Comparison of ENCODE assay signal across 20 cellular contexts in the genomic region with DNA sequence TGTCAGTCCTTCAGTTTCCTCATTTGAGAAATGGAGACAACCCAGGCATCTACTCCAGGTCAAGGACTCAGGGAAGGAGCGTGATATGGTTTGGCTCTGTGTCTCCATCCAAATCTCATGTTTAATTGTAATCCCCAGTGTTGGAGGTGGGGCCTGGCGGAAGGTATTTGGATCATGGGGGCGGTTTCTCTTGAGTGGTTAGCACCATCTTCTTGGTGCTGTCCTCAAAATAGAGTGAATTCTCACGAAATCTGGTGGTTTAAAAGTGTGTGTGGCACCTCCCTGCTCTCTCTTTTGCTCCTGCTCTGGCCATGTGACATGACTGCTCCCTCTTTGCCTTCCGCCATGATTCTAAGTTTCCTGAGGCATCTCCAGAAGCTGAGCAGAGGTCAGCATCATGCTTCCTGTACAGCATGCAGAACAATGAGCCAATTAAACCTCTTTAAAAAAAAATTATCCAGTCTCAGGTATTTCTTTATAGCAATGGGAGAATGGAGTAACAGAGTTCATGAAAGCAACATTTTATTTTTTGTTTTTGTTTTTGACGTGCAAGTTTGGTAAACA. TPM values are rescaled to one million over a fixed set of nuclear protein-coding genes. Genes with fewer than 3 reads are reported as not detected.
DNase-seq lines count a peak whose midpoint lies in the region; ATAC-seq and TF ChIP-seq lines count a peak whose summit lies in the region.
"Had no signal": no experiment of that assay in that cellular context is flagged by ENCODE, and none has a peak within 500 bp of the region (broad histone marks: within the 10 kb centered on the region; RNA-seq: fewer than 3 reads in every experiment).

No MANE protein-coding gene starts in this region.

- peak overlapping the region in 7 of 11 experiments; percentile 24 to 89 (median 77); a peak in 11 of 22 replicates for H3K27ac ChIP-seq in BLaER1 treated with 17β-estradiol and CSF1 and Interleukin-3, amounts not matched to agents 10 nM and 100 nM
- H3K27ac ChIP-seq in SU-DHL-6 (ENCODE audit: low read depth, low read length) = peak overlapping the region; percentile 98
- no peak overlapping the region for H3K27ac ChIP-seq in colonic mucosa
- H3K27ac ChIP-seq: SJCRH30 had no signal

- H3K4me3 ChIP-seq in BLaER1 treated with 17β-estradiol and CSF1 and Interleukin-3, amounts not matched to agents 10 nM and 100 nM = no peak overlapping the region
- H3K4me3 ChIP-seq in SU-DHL-6 (ENCODE audit: insufficient read depth, low read length, poor library complexity, severe bottlenecking) = peak overlapping the region; percentile 36
- H3K4me3 ChIP-seq in colonic mucosa = no peak overlapping the region
- H3K4me3 ChIP-seq: SJCRH30 had no signal

- no peaks in the 10 kb centered on the region for H3K36me3 Mint-ChIP-seq in memory B cell
- no peaks in the 10 kb centered on the region for H3K36me3 Mint-ChIP-seq in activated T-helper 17 cell treated with anti-CD3 and anti-CD28 coated beads, Interleukin-2, amount 50 U/mL, for 72 hours (ENCODE audit: low read depth)
- no peaks in the 10 kb centered on the region for H3K36me3 Mint-ChIP-seq in activated naive CD8-positive, alpha-beta T cell treated with anti-CD3 and anti-CD28 coated beads, Interleukin-2, amount 50 U/mL, for 24 hours (ENCODE audit: low read depth)
- H3K36me3 Mint-ChIP-seq: CD4-positive, alpha-beta memory T cell had no signal

- no peak overlapping the region for H2AFZ ChIP-seq in SU-DHL-6 (ENCODE audit: low read depth, low read length, severe bottlenecking)

- H3K27ac Mint-ChIP-seq in memory B cell = peak overlapping the region; percentile 83
- no peak overlapping the region for H3K27ac Mint-ChIP-seq in activated T-helper 17 cell treated with anti-CD3 and anti-CD28 coated beads, Interleukin-2, amount 50 U/mL, for 72 hours
- no peak overlapping the region for H3K27ac Mint-ChIP-seq in activated naive CD8-positive, alpha-beta T cell treated with anti-CD3 and anti-CD28 coated beads, Interleukin-2, amount 50 U/mL, for 24 hours
- H3K27ac Mint-ChIP-seq: CD4-positive, alpha-beta memory T cell; H9 had no signal

- H3K27me3 ChIP-seq in BLaER1 treated with 17β-estradiol and CSF1 and Interleukin-3, amounts not matched to agents 10 nM and 100 nM = no peaks in the 10 kb centered on the region
- H3K27me3 ChIP-seq in SU-DHL-6 (ENCODE audit: low read length) = no peaks in the 10 kb centered on the region
- no peaks in the 10 kb centered on the region for H3K27me3 ChIP-seq in colonic mucosa
- H3K27me3 ChIP-seq: BE2C, SJCRH30 had no signal

- H3K9me3 Mint-ChIP-seq in memory B cell = no peaks in the 10 kb centered on the region
- H3K9me3 Mint-ChIP-seq in activated T-helper 17 cell treated with anti-CD3 and anti-CD28 coated beads, Interleukin-2, amount 50 U/mL, for 72 hours = no peaks in the 10 kb centered on the region
- H3K9me3 Mint-ChIP-seq in activated naive CD8-positive, alpha-beta T cell treated with anti-CD3 and anti-CD28 coated beads, Interleukin-2, amount 50 U/mL, for 24 hours = no peaks in the 10 kb centered on the region
- H3K9me3 Mint-ChIP-seq: CD4-positive, alpha-beta memory T cell; H9 had no signal

- DNase-seq in memory B cell (ENCODE audit: low spot score in 2 of 2) = no peak
- DNase-seq in colonic mucosa = no peak
- no peak for DNase-seq in activated naive CD8-positive, alpha-beta T cell treated with anti-CD3 and anti-CD28 coated beads, Interleukin-2, amount 50 U/mL, for 24 hours
- DNase-seq in NAMALWA (ENCODE audit: low spot score) = no peak
- DNase-seq: 8988T; BE2C; CD4-positive, alpha-beta memory T cell; DMS153; GF-D8; NCI-H1105 treated with DMSO at 0.1 percent for 48 hours; NCI-H1694 treated with DMSO at 0.1 percent for 48 hours; NCI-H2227 treated with DMSO at 0.1 percent for 48 hours; NCI-H524; NCI-H82; SJCRH30 had no signal

- ATAC-seq in GM21717 (IDR thresholded peaks at IDR 0.05; ENCODE audit: unreplicated experiment) (peak; percentile 3), memory B cell (ENCODE audit: low read depth) (no peak)
- no peak for ATAC-seq in activated T-helper 17 cell treated with anti-CD3 and anti-CD28 coated beads, Interleukin-2, amount 50 U/mL, for 72 hours (replicated peaks)
- ATAC-seq in activated naive CD8-positive, alpha-beta T cell treated with anti-CD3 and anti-CD28 coated beads, Interleukin-2, amount 50 U/mL, for 24 hours = no peak

- H3F3A ChIP-seq in SU-DHL-6 (ENCODE audit: insufficient read depth) = peaks cover 51% of the 10 kb centered on the region

- H3K4me2 ChIP-seq in BLaER1 treated with 17β-estradiol and CSF1 and Interleukin-3, amounts not matched to agents 10 nM and 100 nM = peak overlapping the region in 9 of 11 experiments; percentile 19 to 93 (median 77); a peak in 16 of 22 replicates
- peak overlapping the region; percentile 76 for H3K4me2 ChIP-seq in SU-DHL-6 (ENCODE audit: low read depth, low read length, poor library complexity, severe bottlenecking)

- no peaks in the 10 kb centered on the region for H3K79me2 ChIP-seq in SU-DHL-6 (ENCODE audit: insufficient read depth, low read length)

- peaks cover 0 to 11% (median 0%) of the 10 kb centered on the region in 11 experiments; a peak in 3 of 22 replicates for H3K9me3 ChIP-seq in BLaER1 treated with 17β-estradiol and CSF1 and Interleukin-3, amounts not matched to agents 10 nM and 100 nM (replicated peaks in 1 of 11)
- no peaks in the 10 kb centered on the region for H3K9me3 ChIP-seq in SU-DHL-6 (ENCODE audit: insufficient read depth, low read length)
- no peaks in the 10 kb centered on the region for H3K9me3 ChIP-seq in colonic mucosa
- H3K9me3 ChIP-seq: BE2C, SJCRH30 had no signal

- H3K36me3 ChIP-seq in BLaER1 treated with 17β-estradiol and CSF1 and Interleukin-3, amounts not matched to agents 10 nM and 100 nM = no peaks in the 10 kb centered on the region
- H3K36me3 ChIP-seq in SU-DHL-6 (ENCODE audit: low read length) (no peaks in the 10 kb centered on the region), colonic mucosa (no peaks in the 10 kb centered on the region)
- H3K36me3 ChIP-seq: BE2C, SJCRH30 had no signal

- H3K4me1 Mint-ChIP-seq in memory B cell = peaks cover 55% of the 10 kb centered on the region
- no peaks in the 10 kb centered on the region for H3K4me1 Mint-ChIP-seq in activated T-helper 17 cell treated with anti-CD3 and anti-CD28 coated beads, Interleukin-2, amount 50 U/mL, for 72 hours
- peaks cover 14% of the 10 kb centered on the region for H3K4me1 Mint-ChIP-seq in activated naive CD8-positive, alpha-beta T cell treated with anti-CD3 and anti-CD28 coated beads, Interleukin-2, amount 50 U/mL, for 24 hours
- H3K4me1 Mint-ChIP-seq: CD4-positive, alpha-beta memory T cell had no signal

- peaks cover 14 to 97% (median 74%) of the 10 kb centered on the region in 10 experiments; a peak in 19 of 20 replicates for H3K4me1 ChIP-seq in BLaER1 treated with 17β-estradiol and CSF1 and Interleukin-3, amounts not matched to agents 10 nM and 100 nM
- H3K4me1 ChIP-seq in colonic mucosa = no peaks in the 10 kb centered on the region
- H3K4me1 ChIP-seq: BE2C, SJCRH30 had no signal

- intact Hi-C loops in colonic mucosa (cut with DNase I) = no loop called here

- peak overlapping the region in 2 of 11 experiments; percentile 36; a peak in 2 of 22 replicates for H3K9ac ChIP-seq in BLaER1 treated with 17β-estradiol and CSF1 and Interleukin-3, amounts not matched to agents 10 nM and 100 nM
- H3K9ac ChIP-seq in SU-DHL-6 (ENCODE audit: low read length) = peak overlapping the region; percentile 53
- H3K9ac ChIP-seq in colonic mucosa (ENCODE audit: low read depth in 2 of 2, low read length in 2 of 2) = no peak overlapping the region

- no peaks in the 10 kb centered on the region for H3K27me3 Mint-ChIP-seq in memory B cell
- H3K27me3 Mint-ChIP-seq in activated T-helper 17 cell treated with anti-CD3 and anti-CD28 coated beads, Interleukin-2, amount 50 U/mL, for 72 hours = peaks cover 23% of the 10 kb centered on the region
- peaks cover 6% of the 10 kb centered on the region for H3K27me3 Mint-ChIP-seq in activated naive CD8-positive, alpha-beta T cell treated with anti-CD3 and anti-CD28 coated beads, Interleukin-2, amount 50 U/mL, for 24 hours

- no peaks in the 10 kb centered on the region for H3K9me2 ChIP-seq in SU-DHL-6 (replicated peaks; ENCODE audit: insufficient read depth, low read length)

- TF ChIP-seq CTCF in SU-DHL-6 (IDR thresholded peaks at IDR 0.05; ENCODE audit: insufficient read depth, low read length, poor library complexity, severe bottlenecking) = no peak
- TF ChIP-seq CTCF in colonic mucosa (IDR thresholded peaks at IDR 0.05) = no peak

- peak overlapping the region; percentile 24 for H3K4me3 Mint-ChIP-seq in memory B cell
- H3K4me3 Mint-ChIP-seq in activated T-helper 17 cell treated with anti-CD3 and anti-CD28 coated beads, Interleukin-2, amount 50 U/mL, for 72 hours = no peak overlapping the region
- no peak overlapping the region for H3K4me3 Mint-ChIP-seq in activated naive CD8-positive, alpha-beta T cell treated with anti-CD3 and anti-CD28 coated beads, Interleukin-2, amount 50 U/mL, for 24 hours
- H3K4me3 Mint-ChIP-seq: CD4-positive, alpha-beta memory T cell; H9 had no signal

- no peaks in the 10 kb centered on the region for H4K20me1 ChIP-seq in BLaER1 treated with 17β-estradiol and CSF1 and Interleukin-3, amounts not matched to agents 10 nM and 100 nM
- H4K20me1 ChIP-seq in SU-DHL-6 (ENCODE audit: low read depth, low read length) = no peaks in the 10 kb centered on the region

RNA-seq across cellular contexts. Expression of a gene that starts 30.0 kb away (rescaled TPM):
- total RNA-seq in activated T-helper 17 cell treated with anti-CD3 and anti-CD28 coated beads, Interleukin-2, amount 50 U/mL, for 72 hours = under 1 TPM; 0.32 to 0.48 TPM
- 1 to 10 TPM in 1 of 2 donors, under 1 TPM in 1; 0.86 to 1.6 TPM for total RNA-seq in colonic mucosa
- total RNA-seq: SJCRH30 had no signal
